In the genomic region with DNA sequence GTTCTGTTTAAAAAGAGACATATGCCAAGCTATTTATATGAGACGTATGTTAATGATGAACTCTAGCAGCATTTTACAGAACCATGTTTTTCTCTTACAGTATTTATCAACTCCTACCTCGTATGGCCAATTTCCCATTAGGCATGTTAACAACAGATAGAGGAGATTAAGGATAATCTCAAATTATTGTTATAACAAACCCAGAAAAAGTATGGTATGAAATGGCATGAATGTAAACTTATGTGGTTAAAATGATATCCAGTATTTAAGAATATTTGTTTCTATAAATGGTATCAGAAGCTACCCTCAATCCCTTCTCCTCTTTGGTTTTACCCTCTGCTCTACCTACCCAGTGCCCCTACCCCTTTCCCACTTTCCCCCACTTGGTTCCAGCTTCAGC, we compare ENCODE assay signal across 28 cellular contexts.
"Had no signal": no experiment of that assay in that cellular context is flagged by ENCODE, and none has a peak within 500 bp of the region (broad histone marks: within the 10 kb centered on the region; RNA-seq: fewer than 3 reads in every experiment).

No MANE protein-coding gene starts in this region.

- H3K27ac Mint-ChIP-seq: dendritic cell treated with granulocyte-macrophage colony-stimulating factor and Interleukin-4, amounts not matched to agents 40 ng/mL and 50 ng/mL, for 4 days; endodermal cell; mesothelial cell of epicardium; naive B cell; nephron; neural progenitor cell; stimulated activated naive CD8-positive, alpha-beta T cell treated with anti-CD3 and anti-CD28 coated beads, Interleukin-15, amount 100 ng/mL, for 72 hours had no signal

- H3K4me1 ChIP-seq: colonic mucosa, esophagus muscularis mucosa, foreskin keratinocyte, gastroesophageal sphincter, left lung, neural progenitor cell, prostate gland, right atrium auricular region, transverse colon, upper lobe of right lung, uterus had no signal

- H3K9me3 ChIP-seq: colonic mucosa, esophagus muscularis mucosa, gastroesophageal sphincter, heart left ventricle, left lung, mucosa of descending colon, prostate gland, right atrium auricular region, sigmoid colon, spleen, suprapubic skin, transverse colon, upper lobe of right lung, uterus had no signal

- H3K36me3 ChIP-seq: colonic mucosa, left lung, prostate gland, suprapubic skin, transverse colon, uterus had no signal

- ATAC-seq: foreskin keratinocyte; gastroesophageal sphincter; heart left ventricle; left cardiac atrium; left lung; mucosa of descending colon; stimulated activated naive CD8-positive, alpha-beta T cell treated with anti-CD3 and anti-CD28 coated beads, Interleukin-15, amount 100 ng/mL, for 72 hours; upper lobe of right lung had no signal

- DNase-seq: colonic mucosa; effector CD8-positive, alpha-beta T cell; endodermal cell; foreskin keratinocyte; heart left ventricle; left cardiac atrium; left lung; mesenchymal stem cell; mucosa of descending colon; naive B cell; sigmoid colon; spleen; stimulated activated naive CD4-positive, alpha-beta T cell; stimulated activated naive CD8-positive, alpha-beta T cell treated with anti-CD3 and anti-CD28 coated beads, Interleukin-15, amount 100 ng/mL, for 72 hours; transverse colon; upper lobe of right lung; uterus had no signal

- H3K4me3 Mint-ChIP-seq: dendritic cell treated with granulocyte-macrophage colony-stimulating factor and Interleukin-4, amounts not matched to agents 40 ng/mL and 50 ng/mL, for 4 days; endodermal cell; mesothelial cell of epicardium; naive B cell; nephron; neural progenitor cell; stimulated activated naive CD8-positive, alpha-beta T cell treated with anti-CD3 and anti-CD28 coated beads, Interleukin-15, amount 100 ng/mL, for 72 hours had no signal

- H3K4me3 ChIP-seq: colonic mucosa, esophagus muscularis mucosa, gastroesophageal sphincter, heart left ventricle, hepatocyte, left lung, mucosa of descending colon, neural progenitor cell, prostate gland, right atrium auricular region, sigmoid colon, spleen, suprapubic skin, transverse colon, upper lobe of right lung, uterus had no signal

- H3K9ac ChIP-seq: neural progenitor cell had no signal

- H3K9me3 Mint-ChIP-seq: dendritic cell treated with granulocyte-macrophage colony-stimulating factor and Interleukin-4, amounts not matched to agents 40 ng/mL and 50 ng/mL, for 4 days; endodermal cell; naive B cell; nephron; neural progenitor cell had no signal

- H3K27me3 Mint-ChIP-seq: dendritic cell treated with granulocyte-macrophage colony-stimulating factor and Interleukin-4, amounts not matched to agents 40 ng/mL and 50 ng/mL, for 4 days; naive B cell; stimulated activated naive CD8-positive, alpha-beta T cell treated with anti-CD3 and anti-CD28 coated beads, Interleukin-15, amount 100 ng/mL, for 72 hours had no signal

- H3K4me1 Mint-ChIP-seq: nephron had no signal

- H3K27me3 ChIP-seq: colonic mucosa, esophagus muscularis mucosa, foreskin keratinocyte, gastroesophageal sphincter, heart left ventricle, hepatocyte, left lung, neural progenitor cell, right atrium auricular region, sigmoid colon, spleen, suprapubic skin, transverse colon, upper lobe of right lung, uterus had no signal

- H3K27ac ChIP-seq: colonic mucosa, epithelial cell of prostate, esophagus muscularis mucosa, foreskin keratinocyte, gastroesophageal sphincter, heart left ventricle, hepatocyte, left lung, neural progenitor cell, prostate gland, right atrium auricular region, sigmoid colon, spleen, suprapubic skin, transverse colon, upper lobe of right lung, uterus had no signal
